9 cellular contexts compared by ENCODE assay signal in the genomic region with DNA sequence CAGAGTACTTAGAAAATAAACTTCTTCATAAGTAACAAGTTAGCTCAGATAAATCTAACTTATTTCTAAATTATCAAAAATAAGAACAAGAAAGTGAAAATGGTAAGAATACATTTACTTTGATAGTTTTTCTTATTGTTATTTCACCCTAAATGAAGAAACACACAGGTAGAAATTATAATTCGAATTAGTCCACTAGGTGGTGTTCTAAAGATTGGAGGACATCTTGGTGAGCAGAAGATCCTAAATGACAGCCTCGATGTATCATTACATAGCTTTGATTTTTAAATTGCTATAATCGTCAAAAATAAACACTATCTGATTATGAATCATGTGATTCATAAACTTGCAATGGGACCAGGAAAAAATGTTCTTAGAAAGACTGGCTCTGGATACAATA.
A peak's percentile ranks its signal among the peaks of the same experiment; 100 is the strongest.
DNase-seq lines count a peak whose midpoint lies in the region; ATAC-seq and TF ChIP-seq lines count a peak whose summit lies in the region.
"Had no signal": no experiment of that assay in that cellular context is flagged by ENCODE, and none has a peak within 500 bp of the region (broad histone marks: within the 10 kb centered on the region; RNA-seq: fewer than 3 reads in every experiment).

No MANE protein-coding gene starts in this region.

- intact Hi-C loops in activated CD4-positive, alpha-beta T cell treated with anti-CD3 and anti-CD28 coated beads, Interleukin-2, amount 10 ng/mL, durations not matched to agents 24 days and 14 days (cut with micrococcal nuclease), result no loop called here

- H3K36me3 ChIP-seq in Karpas-422 (ENCODE audit: insufficient read depth, low read length) (no peaks in the 10 kb centered on the region), HAP-1 (replicated peaks) (no peaks in the 10 kb centered on the region)

- H3K27ac Mint-ChIP-seq in activated CD4-positive, alpha-beta T cell treated with anti-CD3 and anti-CD28 coated beads, Interleukin-2, amount 10 ng/mL, durations not matched to agents 24 days and 14 days, result no peak overlapping the region

- H3K27me3 ChIP-seq in Karpas-422 (ENCODE audit: low read length) (no peaks in the 10 kb centered on the region), HAP-1 (ENCODE audit: low read depth) (0 out of 2 replicates have a peak, but pooled peaks cover 2% of the 10 kb centered on the region)

- H3K79me2 ChIP-seq in Karpas-422 (ENCODE audit: low read length), result no peaks in the 10 kb centered on the region
- H3K79me2 ChIP-seq: parathyroid adenoma had no signal

- no peaks in the 10 kb centered on the region for H3K36me3 Mint-ChIP-seq in activated CD4-positive, alpha-beta T cell treated with anti-CD3 and anti-CD28 coated beads, Interleukin-2, amount 10 ng/mL, durations not matched to agents 24 days and 14 days (ENCODE audit: low read depth)

- H3K27ac ChIP-seq in 22Rv1 (no peak overlapping the region), Karpas-422 (ENCODE audit: low read length) (no peak overlapping the region)
- H3K27ac ChIP-seq: parathyroid adenoma had no signal

- no peaks in the 10 kb centered on the region for H3K4me1 Mint-ChIP-seq in activated CD4-positive, alpha-beta T cell treated with anti-CD3 and anti-CD28 coated beads, Interleukin-2, amount 10 ng/mL, durations not matched to agents 24 days and 14 days

- ATAC-seq in GM18502 (IDR thresholded peaks at IDR 0.05; ENCODE audit: poor library complexity, unreplicated experiment), result peak; percentile 68

- no peak overlapping the region for H3K4me2 ChIP-seq in Karpas-422 (ENCODE audit: low read depth, low read length, poor library complexity, severe bottlenecking)

- H3K4me3 ChIP-seq in Karpas-422 (ENCODE audit: low read length) (no peak overlapping the region), epithelial cell of proximal tubule (ENCODE audit: low read depth, low read length) (no peak overlapping the region), HAP-1 (no peak overlapping the region)

- no peaks in the 10 kb centered on the region for H4K20me1 ChIP-seq in Karpas-422 (ENCODE audit: insufficient read depth, low read depth, low read length)

- no peaks in the 10 kb centered on the region for H3K9me3 Mint-ChIP-seq in activated CD4-positive, alpha-beta T cell treated with anti-CD3 and anti-CD28 coated beads, Interleukin-2, amount 10 ng/mL, durations not matched to agents 24 days and 14 days

- H3K4me3 Mint-ChIP-seq in activated CD4-positive, alpha-beta T cell treated with anti-CD3 and anti-CD28 coated beads, Interleukin-2, amount 10 ng/mL, durations not matched to agents 24 days and 14 days, result no peak overlapping the region

- in situ Hi-C loops in HAP-1 (cut with MboI; ENCODE audit: low sequenced_read_pairs), result no loop called here

- H3K9me2 ChIP-seq in Karpas-422 (replicated peaks; ENCODE audit: insufficient read depth, low read length), result no peaks in the 10 kb centered on the region

- H3K4me1 ChIP-seq in Karpas-422 (ENCODE audit: low read length), result no peaks in the 10 kb centered on the region
- no peaks in the 10 kb centered on the region for H3K4me1 ChIP-seq in HAP-1
- H3K4me1 ChIP-seq: parathyroid adenoma had no signal

- no peaks in the 10 kb centered on the region for H3K9me3 ChIP-seq in Karpas-422 (ENCODE audit: low read length)
- no peaks in the 10 kb centered on the region for H3K9me3 ChIP-seq in HAP-1

- no peaks in the 10 kb centered on the region for H3K27me3 Mint-ChIP-seq in activated CD4-positive, alpha-beta T cell treated with anti-CD3 and anti-CD28 coated beads, Interleukin-2, amount 10 ng/mL, durations not matched to agents 24 days and 14 days

- no peak overlapping the region for H3K9ac ChIP-seq in Karpas-422 (ENCODE audit: low read length)
- H3K9ac ChIP-seq: parathyroid adenoma had no signal

- no peak overlapping the region for H2AFZ ChIP-seq in Karpas-422 (ENCODE audit: low read length)
- H2AFZ ChIP-seq: parathyroid adenoma had no signal

- TF ChIP-seq CTCF in 22Rv1 (IDR thresholded peaks at IDR 0.05) (peak; percentile 68), epithelial cell of proximal tubule (conservative IDR thresholded peaks at IDR 0.05; ENCODE audit: low read depth, low read length) (peak; percentile 43)

- DNase-seq in Karpas-422 (peak; percentile 69), epithelial cell of proximal tubule (ENCODE audit: low read depth) (no peak), T-helper 9 cell (no peak), HAP-1 (ENCODE audit: low spot score in 2 of 2) (no peak), GM19240 (ENCODE audit: insufficient read length, low spot score) (no peak)
- no peak for DNase-seq in activated CD4-positive, alpha-beta T cell treated with anti-CD3 and anti-CD28 coated beads, Interleukin-2, amount 10 ng/mL, durations not matched to agents 24 days and 14 days
